In genomic region chr9:126403451-126403850, GRCh38 we compare ENCODE assay signal across 16 cellular contexts.
"Had no signal": no experiment of that assay in that cellular context is flagged by ENCODE, and none has a peak within 500 bp of the region (broad histone marks: within the 10 kb centered on the region; RNA-seq: fewer than 3 reads in every experiment).

No MANE protein-coding gene starts in this region.

- H3K4me3 Mint-ChIP-seq: activated CD4-positive, alpha-beta memory T cell treated with anti-CD3 and anti-CD28 coated beads, Interleukin-2, amount 10 ng/mL, durations not matched to agents 7 days and 5 days; natural killer cell had no signal

- H3K27ac ChIP-seq: brain microvascular endothelial cell, tibial artery, VCaP had no signal

- H3K36me3 Mint-ChIP-seq: activated naive CD4-positive, alpha-beta T cell treated with anti-CD3 and anti-CD28 coated beads, Interleukin-2, amount 50 U/mL, for 72 hours; natural killer cell had no signal

- H3K9me3 ChIP-seq: tibial artery had no signal

- H3K9me3 Mint-ChIP-seq: activated CD4-positive, alpha-beta memory T cell treated with anti-CD3 and anti-CD28 coated beads, Interleukin-2, amount 10 ng/mL, durations not matched to agents 7 days and 5 days; activated naive CD4-positive, alpha-beta T cell treated with anti-CD3 and anti-CD28 coated beads, Interleukin-2, amount 50 U/mL, for 72 hours; natural killer cell had no signal

- H3K27me3 ChIP-seq: brain microvascular endothelial cell, tibial artery had no signal

- H3K27ac Mint-ChIP-seq: activated CD4-positive, alpha-beta memory T cell treated with anti-CD3 and anti-CD28 coated beads, Interleukin-2, amount 10 ng/mL, durations not matched to agents 7 days and 5 days; activated naive CD4-positive, alpha-beta T cell treated with anti-CD3 and anti-CD28 coated beads, Interleukin-2, amount 50 U/mL, for 72 hours; natural killer cell had no signal

- DNase-seq: activated CD4-positive, alpha-beta memory T cell treated with anti-CD3 and anti-CD28 coated beads, Interleukin-2, amount 10 ng/mL, durations not matched to agents 7 days and 5 days; activated CD8-positive, alpha-beta memory T cell treated with anti-CD3 and anti-CD28 coated beads, Interleukin-2, amount 50 U/mL, for 4 hours; activated effector memory CD4-positive, alpha-beta T cell treated with anti-CD3 and anti-CD28 coated beads, Interleukin-2, amount 50 U/mL, for 16 hours; activated T-cell treated with anti-CD3 and anti-CD28 coated beads, Interleukin-2, amount 50 U/mL, for 48 hours; brain microvascular endothelial cell; cortex of kidney; effector CD8-positive, alpha-beta T cell; mesenchymal stem cell; natural killer cell; occipital lobe; stimulated activated CD4-positive, alpha-beta T cell treated with anti-CD3 and anti-CD28 coated beads, Interleukin-2, amount 100 ng/mL, for 48 hours; stimulated activated naive CD4-positive, alpha-beta T cell; T1000; tibial artery had no signal

- H3K36me3 ChIP-seq: brain microvascular endothelial cell had no signal

- H3K4me3 ChIP-seq: tibial artery had no signal

- ATAC-seq: activated naive CD4-positive, alpha-beta T cell treated with anti-CD3 and anti-CD28 coated beads, Interleukin-2, amount 50 U/mL, for 72 hours; natural killer cell had no signal

- H3K4me1 Mint-ChIP-seq: natural killer cell had no signal
